ENCODE assay signal across 8 cellular contexts in genomic region chr15:84195603-84196002, GRCh38. TPM values are rescaled to one million over a fixed set of nuclear protein-coding genes. Genes with fewer than 3 reads are reported as not detected.
DNase-seq lines count a peak whose midpoint lies in the region; ATAC-seq and TF ChIP-seq lines count a peak whose summit lies in the region.
"Not testable (repeated sequence)": the region's sequence is repeated elsewhere in the genome, so short reads cannot be mapped to it uniquely, and the experiment has no call there.

No MANE protein-coding gene starts in this region.

- not testable (repeated sequence) for TF ChIP-seq POLR2A in GM18505 (IDR thresholded peaks at IDR 0.05; ENCODE audit: borderline replicate concordance, extremely low read depth, insufficient read depth, insufficient read length)

- not testable (repeated sequence) for H3K4me3 Mint-ChIP-seq in activated T-cell treated with anti-CD3 and anti-CD28 coated beads, Interleukin-2, amount 50 U/mL, for 72 hours

- not testable (repeated sequence) for H3K9me3 Mint-ChIP-seq in activated T-cell treated with anti-CD3 and anti-CD28 coated beads, Interleukin-2, amount 50 U/mL, for 72 hours

- not testable (repeated sequence) for TF ChIP-seq CTCF in psoas muscle (IDR thresholded peaks at IDR 0.05)

- H3K27me3 ChIP-seq in psoas muscle (ENCODE audit: insufficient read depth in 3 of 3, low read length in 2 of 3) = not testable (repeated sequence)

- not testable (repeated sequence) for H3K27me3 Mint-ChIP-seq in activated T-cell treated with anti-CD3 and anti-CD28 coated beads, Interleukin-2, amount 50 U/mL, for 72 hours (ENCODE audit: low read depth)

- DNase-seq in activated T-cell treated with anti-CD3 and anti-CD28 coated beads, Interleukin-2, amount 50 U/mL, for 72 hours; left ventricle myocardium superior; psoas muscle: not testable (repeated sequence)

- no CpG with 5 or more reads among the region's 8 CpGs for WGBS in psoas muscle, 3 donors

- not testable (repeated sequence) for H3K4me1 ChIP-seq in psoas muscle

- H3K9me3 ChIP-seq in psoas muscle = not testable (repeated sequence)

- H3K27ac ChIP-seq in psoas muscle = not testable (repeated sequence)

- not testable (repeated sequence) for H3K36me3 Mint-ChIP-seq in activated T-cell treated with anti-CD3 and anti-CD28 coated beads, Interleukin-2, amount 50 U/mL, for 72 hours (ENCODE audit: insufficient read depth in 2 of 2)

- H3K27ac Mint-ChIP-seq in activated T-cell treated with anti-CD3 and anti-CD28 coated beads, Interleukin-2, amount 50 U/mL, for 72 hours = not testable (repeated sequence)

- not testable (repeated sequence) for H3K36me3 ChIP-seq in psoas muscle (ENCODE audit: insufficient read depth in 1 of 2, low read depth in 1 of 2)

- intact Hi-C loops in left ventricle myocardium superior (cut with micrococcal nuclease); psoas muscle (cut with DNase I): not testable (repeated sequence)

- not testable (repeated sequence) for H3K4me3 ChIP-seq in psoas muscle

- not testable (repeated sequence) for H3K4me1 Mint-ChIP-seq in activated T-cell treated with anti-CD3 and anti-CD28 coated beads, Interleukin-2, amount 50 U/mL, for 72 hours (ENCODE audit: low read depth)

- ATAC-seq in GM18505 (IDR thresholded peaks at IDR 0.05; ENCODE audit: unreplicated experiment) (peak; percentile 64), GM19452 (IDR thresholded peaks at IDR 0.05; ENCODE audit: unreplicated experiment) (peak; percentile 98), GM21825 (IDR thresholded peaks at IDR 0.05; ENCODE audit: unreplicated experiment) (peak; percentile 88), HG03025 (IDR thresholded peaks at IDR 0.05; ENCODE audit: low FRiP score, unreplicated experiment) (peak; percentile 66), HG03565 (IDR thresholded peaks at IDR 0.05; ENCODE audit: unreplicated experiment) (peak; percentile 74), left ventricle myocardium superior (peak; percentile 90), psoas muscle (peak; percentile 85 to 98 (median 94))
- ATAC-seq in activated T-cell treated with anti-CD3 and anti-CD28 coated beads, Interleukin-2, amount 50 U/mL, for 72 hours (replicated peaks in 1 of 2) = peak; percentile 89 to 93

RNA-seq across cellular contexts. Expression of gene GOLGA6L4, which starts 40.0 kb away (rescaled TPM):
- total RNA-seq in activated T-cell treated with anti-CD3 and anti-CD28 coated beads, Interleukin-2, amount 50 U/mL, for 72 hours = 1 to 10 TPM in 1 of 2 donors, under 1 TPM in 1; 0.99 to 2.6 TPM
- total RNA-seq in left ventricle myocardium superior (0.50 TPM), psoas muscle (1 to 10 TPM in 2 of 4 donors, under 1 TPM in 2; 0.58 to 1.2 (median 0.97) TPM)
- polyA plus RNA-seq in psoas muscle = under 1 TPM; 0.39 to 0.66 (median 0.46) TPM
